In genomic region chr10:128776617-128777016, GRCh38 we compare ENCODE assay signal across 1 cellular context.
TF ChIP-seq lines count a peak whose summit lies in the region.

No MANE protein-coding gene starts in this region.

TF ChIP-seq in WTC11, 78 proteins besides CTCF, POLR2A, EP300 and RAD21 (continued from another document):
- TF ChIP-seq, protein P1, sequence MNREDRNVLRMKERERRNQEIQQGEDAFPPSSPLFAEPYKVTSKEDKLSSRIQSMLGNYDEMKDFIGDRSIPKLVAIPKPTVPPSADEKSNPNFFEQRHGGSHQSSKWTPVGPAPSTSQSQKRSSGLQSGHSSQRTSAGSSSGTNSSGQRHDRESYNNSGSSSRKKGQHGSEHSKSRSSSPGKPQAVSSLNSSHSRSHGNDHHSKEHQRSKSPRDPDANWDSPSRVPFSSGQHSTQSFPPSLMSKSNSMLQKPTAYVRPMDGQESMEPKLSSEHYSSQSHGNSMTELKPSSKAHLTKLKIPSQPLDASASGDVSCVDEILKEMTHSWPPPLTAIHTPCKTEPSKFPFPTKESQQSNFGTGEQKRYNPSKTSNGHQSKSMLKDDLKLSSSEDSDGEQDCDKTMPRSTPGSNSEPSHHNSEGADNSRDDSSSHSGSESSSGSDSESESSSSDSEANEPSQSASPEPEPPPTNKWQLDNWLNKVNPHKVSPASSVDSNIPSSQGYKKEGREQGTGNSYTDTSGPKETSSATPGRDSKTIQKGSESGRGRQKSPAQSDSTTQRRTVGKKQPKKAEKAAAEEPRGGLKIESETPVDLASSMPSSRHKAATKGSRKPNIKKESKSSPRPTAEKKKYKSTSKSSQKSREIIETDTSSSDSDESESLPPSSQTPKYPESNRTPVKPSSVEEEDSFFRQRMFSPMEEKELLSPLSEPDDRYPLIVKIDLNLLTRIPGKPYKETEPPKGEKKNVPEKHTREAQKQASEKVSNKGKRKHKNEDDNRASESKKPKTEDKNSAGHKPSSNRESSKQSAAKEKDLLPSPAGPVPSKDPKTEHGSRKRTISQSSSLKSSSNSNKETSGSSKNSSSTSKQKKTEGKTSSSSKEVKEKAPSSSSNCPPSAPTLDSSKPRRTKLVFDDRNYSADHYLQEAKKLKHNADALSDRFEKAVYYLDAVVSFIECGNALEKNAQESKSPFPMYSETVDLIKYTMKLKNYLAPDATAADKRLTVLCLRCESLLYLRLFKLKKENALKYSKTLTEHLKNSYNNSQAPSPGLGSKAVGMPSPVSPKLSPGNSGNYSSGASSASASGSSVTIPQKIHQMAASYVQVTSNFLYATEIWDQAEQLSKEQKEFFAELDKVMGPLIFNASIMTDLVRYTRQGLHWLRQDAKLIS (CRISPR knock-in tag; IDR thresholded peaks at IDR 0.05; ENCODE audit: borderline replicate concordance): no peak
- no peak for TF ChIP-seq ZNF532 (CRISPR knock-in tag; IDR thresholded peaks at IDR 0.05; ENCODE audit: borderline replicate concordance)
- TF ChIP-seq, protein P2, sequence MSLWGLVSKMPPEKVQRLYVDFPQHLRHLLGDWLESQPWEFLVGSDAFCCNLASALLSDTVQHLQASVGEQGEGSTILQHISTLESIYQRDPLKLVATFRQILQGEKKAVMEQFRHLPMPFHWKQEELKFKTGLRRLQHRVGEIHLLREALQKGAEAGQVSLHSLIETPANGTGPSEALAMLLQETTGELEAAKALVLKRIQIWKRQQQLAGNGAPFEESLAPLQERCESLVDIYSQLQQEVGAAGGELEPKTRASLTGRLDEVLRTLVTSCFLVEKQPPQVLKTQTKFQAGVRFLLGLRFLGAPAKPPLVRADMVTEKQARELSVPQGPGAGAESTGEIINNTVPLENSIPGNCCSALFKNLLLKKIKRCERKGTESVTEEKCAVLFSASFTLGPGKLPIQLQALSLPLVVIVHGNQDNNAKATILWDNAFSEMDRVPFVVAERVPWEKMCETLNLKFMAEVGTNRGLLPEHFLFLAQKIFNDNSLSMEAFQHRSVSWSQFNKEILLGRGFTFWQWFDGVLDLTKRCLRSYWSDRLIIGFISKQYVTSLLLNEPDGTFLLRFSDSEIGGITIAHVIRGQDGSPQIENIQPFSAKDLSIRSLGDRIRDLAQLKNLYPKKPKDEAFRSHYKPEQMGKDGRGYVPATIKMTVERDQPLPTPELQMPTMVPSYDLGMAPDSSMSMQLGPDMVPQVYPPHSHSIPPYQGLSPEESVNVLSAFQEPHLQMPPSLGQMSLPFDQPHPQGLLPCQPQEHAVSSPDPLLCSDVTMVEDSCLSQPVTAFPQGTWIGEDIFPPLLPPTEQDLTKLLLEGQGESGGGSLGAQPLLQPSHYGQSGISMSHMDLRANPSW (CRISPR knock-in tag; conservative IDR thresholded peaks at IDR 0.05; ENCODE audit: low read depth): no peak
TF ChIP-seq in WTC11: peak in this region for 0.
